ENCODE assay signal across 9 cellular contexts in the genomic region with DNA sequence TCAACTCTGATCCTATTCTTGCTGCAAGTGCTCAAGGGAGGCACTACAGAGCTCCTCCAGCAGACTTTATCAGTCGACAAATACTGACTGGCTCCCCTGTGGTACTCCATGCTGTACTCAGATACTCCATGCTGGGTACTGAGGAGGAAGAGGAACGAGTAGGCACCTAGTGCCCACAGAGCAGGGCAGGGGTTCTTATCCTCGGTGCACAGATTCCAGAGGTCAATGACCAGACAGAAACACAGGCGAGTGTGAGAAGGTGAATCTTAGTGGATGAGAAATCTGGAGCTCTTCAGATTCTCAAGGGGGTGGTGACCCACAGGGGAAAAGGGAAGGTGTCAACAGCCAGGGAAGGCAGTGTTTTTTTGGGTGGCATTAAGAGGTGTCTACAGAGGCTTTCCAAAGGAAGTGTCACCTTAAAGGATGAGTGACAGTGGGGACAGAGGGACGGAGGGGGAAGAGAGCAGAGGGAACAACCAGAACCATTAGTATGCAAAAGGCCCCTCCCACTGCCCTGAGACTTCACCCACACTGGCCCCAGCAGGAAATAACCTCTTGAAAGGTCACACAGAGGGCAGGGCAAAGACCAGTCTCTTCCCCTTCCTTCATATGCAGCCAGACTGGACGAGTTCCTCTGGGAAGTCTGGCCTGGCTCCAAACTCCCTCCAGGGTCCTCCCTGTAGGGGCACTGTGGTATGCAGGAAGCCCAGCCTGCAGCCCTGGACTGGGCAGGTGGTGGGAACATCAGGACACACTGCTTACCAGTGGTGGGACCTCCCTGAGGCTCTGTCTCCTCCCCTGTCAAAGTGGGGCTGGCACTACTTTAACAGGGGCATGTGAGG. TPM values are rescaled to one million over a fixed set of nuclear protein-coding genes. Genes with fewer than 3 reads are reported as not detected.
DNase-seq lines count a peak whose midpoint lies in the region; ATAC-seq, FAIRE-seq and TF ChIP-seq lines count a peak whose summit lies in the region.
"Had no signal": no experiment of that assay in that cellular context is flagged by ENCODE, and none has a peak within 500 bp of the region (broad histone marks: within the 10 kb centered on the region; RNA-seq: fewer than 3 reads in every experiment).

No MANE protein-coding gene starts in this region.

- no peak overlapping the region; the same call in 1 of the 2 replicates for H3K14ac ChIP-seq in H9 (ENCODE audit: insufficient read depth, low read length)

- H3K9me3 ChIP-seq in H9 (ENCODE audit: control insufficient read depth, low read depth, low read length) (no peaks in the 10 kb centered on the region), right cardiac atrium (ENCODE audit: control insufficient read depth, low read length) (no peaks in the 10 kb centered on the region), thymus (ENCODE audit: control insufficient read depth) (no peaks in the 10 kb centered on the region)

- no peak overlapping the region for H4K8ac ChIP-seq in H9 (replicated peaks; ENCODE audit: insufficient read length, low read depth, low read length)

- H2BK5ac ChIP-seq in H9 (ENCODE audit: insufficient read length, low read length), result no peak overlapping the region

- no peak overlapping the region for H4K5ac ChIP-seq in H9 (ENCODE audit: insufficient read length, low read depth, low read length)

- BruUV-seq in Calu3 (replicated peaks; lab: Mats Ljungman, UMichigan), result no TSS peak

- no peak overlapping the region for H4K91ac ChIP-seq in H9 (ENCODE audit: insufficient read length, low read depth, low read length)

- peaks cover 75% of the 10 kb centered on the region for H3K4me1 Mint-ChIP-seq in Calu3 (ENCODE audit: low read depth, unreplicated experiment)
- peaks cover 48 to 70% of the 10 kb centered on the region in 2 experiments for H3K4me1 Mint-ChIP-seq in H9
- H3K4me1 Mint-ChIP-seq in T-cell, result peaks cover 91 to 97% (median 93%) of the 10 kb centered on the region in 3 donors

- peaks cover 39% of the 10 kb centered on the region; the same call in 1 of the 2 replicates for H3K79me2 ChIP-seq in H9 (ENCODE audit: insufficient read depth, low read length)

- intact Hi-C loops in Calu3 (cut with micrococcal nuclease; ENCODE audit: unreplicated experiment) (no loop called here), right cardiac atrium (cut with DNase I) (no loop called here)

- POLR2A ChIA-PET in T-cell (lab: Charles Lee), result no interaction called here

- WGBS in H9 (ENCODE audit: extremely low coverage, insufficient read length, low lambda C conversion rate), result no CpG with 5 or more reads among the region's 6 CpGs
- 37% methylated on average over 6 of the region's 6 CpGs for WGBS in right cardiac atrium
- 85% methylated on average over 6 of the region's 6 CpGs for WGBS in thymus

- H3K36me3 Mint-ChIP-seq in Calu3 (ENCODE audit: insufficient read depth, unreplicated experiment), result peaks cover 55% of the 10 kb centered on the region
- H3K36me3 Mint-ChIP-seq in H9 (ENCODE audit: insufficient read depth in 1 of 3, low read depth in 3 of 3), result peaks cover 6 to 23% (median 17%) of the 10 kb centered on the region in 3 experiments
- H3K36me3 Mint-ChIP-seq in T-cell, result peaks cover 15% of the 10 kb centered on the region

- H3K27ac Mint-ChIP-seq in Calu3 (ENCODE audit: unreplicated experiment) (peak overlapping the region; percentile 97), H9 (peak overlapping the region in 1 of 3 experiments; percentile 41; a peak in 1 of 7 replicates), T-cell (peak overlapping the region; percentile 89 to 96)

- no peak overlapping the region for H3K9ac ChIP-seq in H9 (ENCODE audit: extremely low read depth, insufficient read length, low read length)

- CTCF ChIA-PET in Calu3 (lab: Charles Lee) (interaction anchor here (1.4 to 1.9 kb wide), 2 partner anchors 18 to 30 kb away, joined by 3 to 5 read pairs; a partner anchor contains a TSS), T-cell (lab: Charles Lee) (interaction anchor here in 1 of 2 donors (1.4 kb wide), 1 partner anchor 25 kb away, joined by 3 read pairs; no protein-coding TSS in a partner anchor)

- H3K56ac ChIP-seq in H9 (ENCODE audit: insufficient read length, low read depth, low read length), result no peak overlapping the region

- H3K27me3 ChIP-seq in H9 (ENCODE audit: insufficient read depth, low read length) (no peaks in the 10 kb centered on the region), right cardiac atrium (ENCODE audit: control insufficient read depth, insufficient read depth) (no peaks in the 10 kb centered on the region), thymus (ENCODE audit: control insufficient read depth, insufficient read depth) (no peaks in the 10 kb centered on the region)

- no peaks in the 10 kb centered on the region for H3K23me2 ChIP-seq in H9 (ENCODE audit: insufficient read length, low read depth, low read length, poor library complexity, severe bottlenecking)

- H3K23ac ChIP-seq in H9 (ENCODE audit: insufficient read length, low read depth, low read length), result no peak overlapping the region

- no peaks in the 10 kb centered on the region for H3K27me3 Mint-ChIP-seq in Calu3 (ENCODE audit: unreplicated experiment)
- no peaks in the 10 kb centered on the region for H3K27me3 Mint-ChIP-seq in H9 (ENCODE audit: low read depth)
- no peaks in the 10 kb centered on the region for H3K27me3 Mint-ChIP-seq in T-cell

- no peak overlapping the region for H3K18ac ChIP-seq in H9 (ENCODE audit: insufficient read length, low read depth, low read length)

- FAIRE-seq in frontal cortex (lab: Jason Lieb, UNC), result no peak
- FAIRE-seq: astrocyte had no signal

- H3K4ac ChIP-seq in H9 (ENCODE audit: low read depth, low read length), result no peak overlapping the region

- no peak overlapping the region for H3K4me2 ChIP-seq in H9 (ENCODE audit: insufficient read depth, insufficient read length, low read length)

- no peak overlapping the region for H2BK20ac ChIP-seq in H9 (ENCODE audit: low read depth, low read length, poor library complexity, severe bottlenecking)

- no peak overlapping the region for H2BK12ac ChIP-seq in H9 (ENCODE audit: insufficient read length, low read depth, low read length)

- H3K4me3 Mint-ChIP-seq in Calu3 (ENCODE audit: low read depth, unreplicated experiment) (peak overlapping the region; percentile 31), H9 (no peak overlapping the region; a peak in 1 of 5 replicates), T-cell (peak overlapping the region; percentile 34 to 81 (median 76))

- no peak overlapping the region for H3T11ph ChIP-seq in H9 (ENCODE audit: low read length)

- H3K79me1 ChIP-seq in H9 (ENCODE audit: insufficient read depth, low read depth, low read length, poor library complexity, severe bottlenecking), result peaks cover 18% of the 10 kb centered on the region

- H2BK120ac ChIP-seq in H9 (ENCODE audit: low read depth, low read length, poor library complexity, severe bottlenecking), result no peak overlapping the region

- DNase-seq in Calu3, result peak; percentile 46
- DNase-seq in H9, result peak; percentile 41
- DNase-seq in T-cell, result peak in 1 of 34 experiments; percentile 36
- peak; percentile 64 to 81 (median 75) for DNase-seq in right cardiac atrium
- no peak for DNase-seq in frontal cortex (ENCODE audit: low spot score in 2 of 2)
- no peak for DNase-seq in NCI-H128 (lab: John Stamatoyannopoulos, UW; ENCODE audit: unreplicated experiment)

- no peak overlapping the region for H3K27ac ChIP-seq in H9 (ENCODE audit: insufficient read length, low read depth, low read length)
- peak overlapping the region; percentile 87 for H3K27ac ChIP-seq in right cardiac atrium (ENCODE audit: low read length)
- peak overlapping the region; percentile 75 for H3K27ac ChIP-seq in thymus (ENCODE audit: low read depth)

- no peak overlapping the region for H2BK15ac ChIP-seq in H9 (ENCODE audit: low read depth, low read length)

- H3K9me3 Mint-ChIP-seq in Calu3 (ENCODE audit: low read depth, unreplicated experiment), result no peaks in the 10 kb centered on the region
- H3K9me3 Mint-ChIP-seq in H9, result no peaks in the 10 kb centered on the region; a peak in 1 of 5 replicates
- no peaks in the 10 kb centered on the region for H3K9me3 Mint-ChIP-seq in T-cell

- no peak for ATAC-seq in T-cell (replicated peaks in 1 of 4)
- peak; percentile 46 to 63 for ATAC-seq in right cardiac atrium
- ATAC-seq in HG03439 (IDR thresholded peaks at IDR 0.05; ENCODE audit: unreplicated experiment), result no peak

- H2AK5ac ChIP-seq in H9 (ENCODE audit: insufficient read length, low read length), result no peak overlapping the region

- peaks cover 2% of the 10 kb centered on the region for H4K20me1 ChIP-seq in H9 (ENCODE audit: control insufficient read depth, insufficient read depth, insufficient read length)

- no peak for TF ChIP-seq CTCF in Calu3 (IDR thresholded peaks at IDR 0.05; ENCODE audit: unreplicated experiment)
- TF ChIP-seq CTCF in H9 (conservative IDR thresholded peaks at IDR 0.05), result 0 out of 3 replicates have a peak, but pooled peaks have one; percentile 11

- H3K4me1 ChIP-seq in H9 (ENCODE audit: insufficient read depth, low read length) (peaks cover 9% of the 10 kb centered on the region; the same call in 1 of the 2 replicates), right cardiac atrium (ENCODE audit: control insufficient read depth, insufficient read depth, low read length) (peaks cover 58% of the 10 kb centered on the region), thymus (ENCODE audit: control insufficient read depth, insufficient read depth, low read length) (peaks cover 47% of the 10 kb centered on the region)

- no peak overlapping the region for H2AFZ ChIP-seq in H9 (ENCODE audit: low read length)

- H3K36me3 ChIP-seq in thymus (ENCODE audit: control insufficient read depth, insufficient read depth), result peaks cover 3% of the 10 kb centered on the region

- H3K4me3 ChIP-seq in right cardiac atrium (ENCODE audit: low read length) (no peak overlapping the region), thymus (ENCODE audit: low read length) (no peak overlapping the region)

RNA-seq across cellular contexts. Expression of a gene that starts 27.5 kb away (rescaled TPM):
- total RNA-seq in Calu3 (2022), result 47.3 and 47.5 TPM in 2 replicates
- total RNA-seq in H9 (2021), result 49.1 and 54.0 TPM in 2 replicates
- 10 to 100 TPM; 66.5 to 78.4 (median 72.8) TPM for total RNA-seq in T-cell
- total RNA-seq in right cardiac atrium, result 10 to 100 TPM; 31.2 to 37.7 (median 34.2) TPM
- 58.0 TPM for polyA plus RNA-seq in right cardiac atrium
- polyA plus RNA-seq in thymus, result 83.9 TPM
- 25.3 TPM for total RNA-seq in frontal cortex

RNA-seq across cellular contexts. Expression of a gene that starts 30.4 kb away (rescaled TPM):
- total RNA-seq in Calu3 (2022) (115 and 143 TPM in 2 replicates), H9 (2021) (50.4 and 52.1 TPM in 2 replicates), T-cell (100 to 1,000 TPM; 141 to 206 (median 182) TPM), right cardiac atrium (10 to 100 TPM; 15.9 to 20.1 (median 17.3) TPM), frontal cortex (4.9 TPM)
- polyA plus RNA-seq in right cardiac atrium (13.7 TPM), thymus (83.6 TPM)

Comparison
In these comparisons a context has a peak if more than half of its experiments do, and no peak if none do; other contexts are left out.
1. DNase-seq: peak in Calu3 (single experiment), H9 (single experiment) and right cardiac atrium (3 of 3); none in frontal cortex (0 of 2) and NCI-H128 (single experiment).
2. H3K4me3 Mint-ChIP-seq: peak in Calu3 (single experiment) and T-cell (3 of 3); none in H9 (0 of 2).
3. ATAC-seq: peak in right cardiac atrium (2 of 2); none in T-cell (0 of 4) and HG03439 (single experiment).